22 cellular contexts compared by ENCODE assay signal in genomic region chr12:12127304-12127703, GRCh38. TPM values are rescaled to one million over a fixed set of nuclear protein-coding genes. Genes with fewer than 3 reads are reported as not detected.
"Had no signal": no experiment of that assay in that cellular context is flagged by ENCODE, and none has a peak within 500 bp of the region (broad histone marks: within the 10 kb centered on the region; RNA-seq: fewer than 3 reads in every experiment).

No MANE protein-coding gene starts in this region.

- DNase-seq: dermis blood vessel endothelial cell; effector memory CD4-positive, alpha-beta T cell; esophagus squamous epithelium; foreskin melanocyte; left ventricle myocardium superior; lower lobe of right lung; pancreas; right lobe of liver; stimulated activated CD4-positive, alpha-beta T cell treated with anti-CD3 and anti-CD28 coated beads, Interleukin-2, amount 100 ng/mL, for 24 hours; stimulated activated CD4-positive, alpha-beta T cell treated with anti-CD3 and anti-CD28 coated beads, Interleukin-4, amount 100 ng/mL, for 24 hours; stimulated activated naive CD4-positive, alpha-beta T cell treated with Interleukin-2 at 50 U/mL for 16 hours; stomach; thyroid gland; trophoblast cell had no signal

- FAIRE-seq: pancreas had no signal

- H3K4me2 ChIP-seq: smooth muscle cell had no signal

- H3K9me3 ChIP-seq: esophagus squamous epithelium, lower lobe of right lung, neutrophil, pancreas, right lobe of liver, stomach, thyroid gland had no signal

- H3K27me3 ChIP-seq: esophagus squamous epithelium, pancreas, right lobe of liver, stomach, thyroid gland had no signal

- H3K36me3 ChIP-seq: neutrophil had no signal

- ATAC-seq: left ventricle myocardium superior; lower lobe of right lung; natural killer cell treated with Interleukin-12 subunit alpha and Interleukin-12 subunit beta and Interleukin-15 and Interleukin-18, amount 100 ng/mL, for 72 hours; pancreas; right lobe of liver; stimulated activated effector memory CD8-positive, alpha-beta T cell treated with anti-CD3 and anti-CD28 coated beads, Interleukin-12 subunit alpha, Interleukin-12 subunit beta, amount 100 ng/mL, for 72 hours had no signal

- H3K4me3 ChIP-seq: coronary artery, esophagus squamous epithelium, lower lobe of right lung, pancreas, right lobe of liver, smooth muscle cell, stomach, thyroid gland had no signal

- H3K4me1 ChIP-seq: esophagus squamous epithelium, lower lobe of right lung, pancreas, right lobe of liver, stomach had no signal

- H3K27ac ChIP-seq: coronary artery, esophagus squamous epithelium, lower lobe of right lung, neutrophil, pancreas, right lobe of liver, stomach, thyroid gland had no signal

RNA-seq across cellular contexts. Expression of gene BCL2L14, which starts 56.6 kb away (rescaled TPM):
- total RNA-seq: dermis blood vessel endothelial cell, left ventricle myocardium superior, posterior vena cava, smooth muscle cell, subcutaneous adipose tissue had no signal
- polyA plus RNA-seq: keratinocyte, smooth muscle cell had no signal
